Comparison of ENCODE assay signal across 8 cellular contexts in the genomic region with DNA sequence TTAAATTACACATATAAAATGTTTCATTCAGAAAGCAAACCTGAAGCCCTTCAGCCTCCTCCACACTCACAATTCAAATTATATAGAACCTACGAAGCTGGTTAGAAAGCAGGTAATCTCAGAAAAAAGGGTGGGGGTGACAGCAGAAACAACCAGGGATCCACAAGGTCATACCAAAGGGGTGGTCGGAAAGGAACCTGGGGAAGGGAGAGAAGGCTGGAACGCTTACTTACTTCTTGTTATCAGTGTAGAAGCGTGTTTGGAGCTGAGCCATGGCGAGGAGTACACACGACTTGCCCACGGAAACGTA. TPM values are rescaled to one million over a fixed set of nuclear protein-coding genes. Genes with fewer than 3 reads are reported as not detected.
DNase-seq lines count a peak whose midpoint lies in the region; ATAC-seq and TF ChIP-seq lines count a peak whose summit lies in the region.

No MANE protein-coding gene starts in this region.

- peaks cover 37% of the 10 kb centered on the region for H3K4me1 Mint-ChIP-seq in HFFc6 (ENCODE audit: low read depth)
- H3K4me1 Mint-ChIP-seq in activated T-helper 17 cell treated with anti-CD3 and anti-CD28 coated beads, Interleukin-2, amount 50 U/mL, for 72 hours: peaks cover 18% of the 10 kb centered on the region

- peak overlapping the region; percentile 94 for H3K27ac Mint-ChIP-seq in HFFc6
- H3K27ac Mint-ChIP-seq in activated T-helper 17 cell treated with anti-CD3 and anti-CD28 coated beads, Interleukin-2, amount 50 U/mL, for 72 hours: peak overlapping the region; percentile 92

- peak overlapping the region; percentile 87 for H3K4me3 ChIP-seq in BLaER1
- H3K4me3 ChIP-seq in iPS-20b (ENCODE audit: low read length): peak overlapping the region; percentile 84

- DNase-seq in HFFc6 (no peak), AML-193 (lab: John Stamatoyannopoulos, UW) (no peak), NCI-H345 (lab: John Stamatoyannopoulos, UW) (no peak)
- no peak for DNase-seq in activated CD4-positive, alpha-beta T cell treated with anti-CD3 and anti-CD28 coated beads for 1 hour

- no peaks in the 10 kb centered on the region for H3K9me3 Mint-ChIP-seq in HFFc6
- no peaks in the 10 kb centered on the region for H3K9me3 Mint-ChIP-seq in activated T-helper 17 cell treated with anti-CD3 and anti-CD28 coated beads, Interleukin-2, amount 50 U/mL, for 72 hours

- ATAC-seq in activated T-helper 17 cell treated with anti-CD3 and anti-CD28 coated beads, Interleukin-2, amount 50 U/mL, for 72 hours (replicated peaks): no peak

- no peak for TF ChIP-seq CTCF in HFFc6 (IDR thresholded peaks at IDR 0.05)

- H3K27ac ChIP-seq in BLaER1 (peak overlapping the region; percentile 89), iPS-20b (ENCODE audit: low read length) (no peak overlapping the region), temporal lobe (ENCODE audit: low read depth, low read length) (peak overlapping the region; percentile 87)

- H3K27me3 ChIP-seq in BLaER1 (no peaks in the 10 kb centered on the region), iPS-20b (ENCODE audit: insufficient read depth, low read length) (no peaks in the 10 kb centered on the region)

- H3K36me3 Mint-ChIP-seq in HFFc6 (ENCODE audit: low read depth): peaks cover 2% of the 10 kb centered on the region
- peaks cover 18% of the 10 kb centered on the region for H3K36me3 Mint-ChIP-seq in activated T-helper 17 cell treated with anti-CD3 and anti-CD28 coated beads, Interleukin-2, amount 50 U/mL, for 72 hours (ENCODE audit: low read depth)

- H3K4me3 Mint-ChIP-seq in HFFc6: peak overlapping the region; percentile 96
- H3K4me3 Mint-ChIP-seq in activated T-helper 17 cell treated with anti-CD3 and anti-CD28 coated beads, Interleukin-2, amount 50 U/mL, for 72 hours: peak overlapping the region; percentile 91

- H3K4me2 ChIP-seq in BLaER1: peak overlapping the region; percentile 89

- H3K9me3 ChIP-seq in BLaER1 (no peaks in the 10 kb centered on the region), iPS-20b (ENCODE audit: insufficient read depth, low read depth, low read length) (no peaks in the 10 kb centered on the region)

- peaks cover 28% of the 10 kb centered on the region; the same call in 1 of the 2 replicates for H4K20me1 ChIP-seq in BLaER1

- peaks cover 22% of the 10 kb centered on the region for H3K4me1 ChIP-seq in BLaER1
- H3K4me1 ChIP-seq in iPS-20b (ENCODE audit: insufficient read depth, low read length): no peaks in the 10 kb centered on the region

- H3K9ac ChIP-seq in BLaER1 (peak overlapping the region; percentile 90), iPS-20b (ENCODE audit: low read depth, low read length) (peak overlapping the region; percentile 91)

- H3K36me3 ChIP-seq in BLaER1: peaks cover 14% of the 10 kb centered on the region
- peaks cover 16% of the 10 kb centered on the region for H3K36me3 ChIP-seq in iPS-20b (ENCODE audit: insufficient read depth, low read depth, low read length)

- no peaks in the 10 kb centered on the region for H3K27me3 Mint-ChIP-seq in HFFc6 (ENCODE audit: insufficient read depth)
- H3K27me3 Mint-ChIP-seq in activated T-helper 17 cell treated with anti-CD3 and anti-CD28 coated beads, Interleukin-2, amount 50 U/mL, for 72 hours: no peaks in the 10 kb centered on the region

RNA-seq across cellular contexts. Expression of a gene that starts 0.3 kb away (rescaled TPM):
- total RNA-seq in HFFc6 (2021; fragmentation: NEBNext Ultra II Directional; extraction: Animal tissue kit (Norgen Biotek cat#: 25700)): 10 to 100 TPM; 48.4 to 77.0 (median 56.1) TPM
- total RNA-seq in activated T-helper 17 cell treated with anti-CD3 and anti-CD28 coated beads, Interleukin-2, amount 50 U/mL, for 72 hours: 100 to 1,000 TPM in 1 of 2 donors, 10 to 100 TPM in 1; 53.0 to 100 TPM
- 18.7 TPM for total RNA-seq in temporal lobe

RNA-seq across cellular contexts. Expression of a gene that starts 0.9 kb away (rescaled TPM):
- total RNA-seq in HFFc6 (2021; fragmentation: NEBNext Ultra II Directional; extraction: Animal tissue kit (Norgen Biotek cat#: 25700)): 1 to 10 TPM; 2.2 to 5.7 (median 4.2) TPM
- 1 to 10 TPM; 4.1 to 5.5 TPM for total RNA-seq in activated T-helper 17 cell treated with anti-CD3 and anti-CD28 coated beads, Interleukin-2, amount 50 U/mL, for 72 hours
- 20.9 TPM for total RNA-seq in temporal lobe

RNA-seq across cellular contexts. Expression of a gene that starts 39.6 kb away (rescaled TPM):
- 1 to 10 TPM; 2.6 to 4.5 (median 3.2) TPM for total RNA-seq in HFFc6 (2021; fragmentation: NEBNext Ultra II Directional; extraction: Animal tissue kit (Norgen Biotek cat#: 25700))
- total RNA-seq in activated T-helper 17 cell treated with anti-CD3 and anti-CD28 coated beads, Interleukin-2, amount 50 U/mL, for 72 hours: 1 to 10 TPM; 2.0 to 3.2 TPM
- total RNA-seq in temporal lobe: 99.8 TPM

Comparison
In these comparisons a context has a peak if more than half of its experiments do, and no peak if none do; other contexts are left out.
1. RNA of a gene that starts 39.6 kb away (total RNA-seq): 99.8 TPM in temporal lobe (single experiment); 2.6 to 4.5 TPM in HFFc6 and 2.0 to 3.2 TPM in activated T-helper 17 cell treated with anti-CD3 and anti-CD28 coated beads, Interleukin-2, amount 50 U/mL, for 72 hours; every median in the first group is over 10 times any median in the second.